11 cellular contexts compared by ENCODE assay signal in the genomic region with DNA sequence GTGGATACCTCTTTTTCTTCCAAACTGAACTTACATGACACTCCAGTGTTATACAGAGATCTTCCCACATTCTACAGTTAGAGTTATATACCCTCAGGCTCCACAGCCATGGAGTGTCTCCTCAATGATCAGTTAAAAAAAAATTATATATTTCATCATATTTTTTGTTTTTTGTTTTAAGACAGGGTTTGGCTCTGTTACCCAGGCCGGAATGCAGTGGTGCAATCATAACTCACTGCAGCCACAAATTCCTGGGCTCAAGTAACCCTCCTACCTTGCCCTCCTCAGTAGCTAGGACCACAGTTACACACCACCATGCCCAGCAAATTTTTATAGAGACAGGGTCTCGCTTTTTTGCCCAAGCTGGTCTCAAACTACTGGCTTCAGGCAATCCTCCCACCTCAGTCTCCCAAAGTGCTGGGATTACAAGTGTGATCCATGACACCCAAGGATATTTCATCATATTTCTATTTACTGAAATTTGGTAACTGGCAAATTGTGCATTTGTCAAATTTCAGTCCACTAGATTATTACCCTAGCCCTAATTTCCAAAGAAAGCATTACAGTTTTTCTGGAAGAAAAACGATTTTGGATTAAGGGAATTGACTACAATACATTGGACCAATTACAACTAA. TPM values are rescaled to one million over a fixed set of nuclear protein-coding genes. Genes with fewer than 3 reads are reported as not detected.
DNase-seq lines count a peak whose midpoint lies in the region; ATAC-seq and TF ChIP-seq lines count a peak whose summit lies in the region.
"Had no signal": no experiment of that assay in that cellular context is flagged by ENCODE, and none has a peak within 500 bp of the region (broad histone marks: within the 10 kb centered on the region; RNA-seq: fewer than 3 reads in every experiment).

No MANE protein-coding gene starts in this region.

- no peaks in the 10 kb centered on the region for H3K9me3 ChIP-seq in CD8-positive, alpha-beta T cell (ENCODE audit: low read length)
- H3K9me3 ChIP-seq in psoas muscle, result no peaks in the 10 kb centered on the region

- no peak overlapping the region for H3K4me3 ChIP-seq in CD8-positive, alpha-beta T cell (ENCODE audit: low read depth, low read length)
- H3K4me3 ChIP-seq in fibroblast of the aortic adventitia (ENCODE audit: low read depth, low read length), result no peak overlapping the region
- H3K4me3 ChIP-seq in psoas muscle, result no peak overlapping the region

- no peak for ATAC-seq in CD8-positive, alpha-beta T cell
- peak; percentile 33 to 49 (median 48) for ATAC-seq in psoas muscle

- no peaks in the 10 kb centered on the region for H3K9me3 Mint-ChIP-seq in CD8-positive, alpha-beta T cell

- CTCF ChIA-PET in CD8-positive, alpha-beta T cell (lab: Charles Lee), result no interaction called here

- peak overlapping the region; percentile 70 for H3K27ac Mint-ChIP-seq in CD8-positive, alpha-beta T cell

- TF ChIP-seq CTCF in CD8-positive, alpha-beta T cell (IDR thresholded peaks at IDR 0.05), result no peak
- no peak for TF ChIP-seq CTCF in VCaP (conservative IDR thresholded peaks at IDR 0.05)
- TF ChIP-seq CTCF in fibroblast of the aortic adventitia (IDR thresholded peaks at IDR 0.05; ENCODE audit: insufficient read depth, low read length), result no peak
- no peak for TF ChIP-seq CTCF in psoas muscle (IDR thresholded peaks at IDR 0.05)

- POLR2A ChIA-PET in CD8-positive, alpha-beta T cell (lab: Charles Lee), result no interaction called here

- 52 to 70% (median 58%) methylated on average over 3 of the region's 3 CpGs for WGBS in psoas muscle, 3 donors

- H3K4me3 Mint-ChIP-seq in CD8-positive, alpha-beta T cell, result no peak overlapping the region

- intact Hi-C loops in CD8-positive, alpha-beta T cell (cut with DNase I, micrococcal nuclease), result no loop called here
- intact Hi-C loops in psoas muscle (cut with DNase I), result no loop called here

- H3K4me1 ChIP-seq in CD8-positive, alpha-beta T cell (ENCODE audit: insufficient read depth, low read length), result no peaks in the 10 kb centered on the region
- peaks cover 23% of the 10 kb centered on the region for H3K4me1 ChIP-seq in psoas muscle

- H3K27me3 ChIP-seq in CD8-positive, alpha-beta T cell (ENCODE audit: insufficient read depth, low read length), result no peaks in the 10 kb centered on the region
- no peaks in the 10 kb centered on the region for H3K27me3 ChIP-seq in psoas muscle (ENCODE audit: insufficient read depth in 3 of 3, low read length in 2 of 3)

- H3K4me1 Mint-ChIP-seq in CD8-positive, alpha-beta T cell (ENCODE audit: low read depth), result peaks cover 14% of the 10 kb centered on the region

- H3K27ac ChIP-seq in CD8-positive, alpha-beta T cell (ENCODE audit: low read depth, low read length), result no peak overlapping the region
- peak overlapping the region; percentile 30; the same call in 1 of the 2 replicates for H3K27ac ChIP-seq in VCaP
- peak overlapping the region; percentile 21 for H3K27ac ChIP-seq in psoas muscle

- H3K36me3 ChIP-seq in CD8-positive, alpha-beta T cell (ENCODE audit: insufficient read depth, low read length), result peaks cover 8% of the 10 kb centered on the region
- H3K36me3 ChIP-seq in psoas muscle (ENCODE audit: insufficient read depth in 1 of 2, low read depth in 1 of 2), result peaks cover 2 to 20% of the 10 kb centered on the region in 2 donors

- H3K27me3 Mint-ChIP-seq in CD8-positive, alpha-beta T cell (ENCODE audit: low read depth), result no peaks in the 10 kb centered on the region

- peaks cover 38% of the 10 kb centered on the region for H3K36me3 Mint-ChIP-seq in CD8-positive, alpha-beta T cell

- DNase-seq in CD8-positive, alpha-beta T cell, result no peak
- DNase-seq in fibroblast of the aortic adventitia (ENCODE audit: low read depth) (peak; percentile 84), psoas muscle (peak in 1 of 2 donors; percentile 31), NCI-H345 treated with DMSO at 0.1 percent for 48 hours (lab: John Stamatoyannopoulos, UW; ENCODE audit: unreplicated experiment) (no peak), NCI-H2107 (lab: John Stamatoyannopoulos, UW) (no peak), COLO829 (ENCODE audit: low spot score) (no peak)
- DNase-seq in activated CD8-positive, alpha-beta memory T cell treated with anti-CD3 and anti-CD28 coated beads for 24 hours, result no peak
- DNase-seq: activated T-cell treated with anti-CD3 and anti-CD28 coated beads for 4 hours, caudate nucleus, foreskin melanocyte had no signal

RNA-seq across cellular contexts. Expression of a gene that starts 18.1 kb away (rescaled TPM):
- total RNA-seq in CD8-positive, alpha-beta T cell, result 1 to 10 TPM; 5.7 to 6.3 TPM
- 7.3 and 14.0 TPM in 2 replicates for total RNA-seq in fibroblast of the aortic adventitia (ENCODE audit: low replicate concordance)
- total RNA-seq in psoas muscle, result 1 to 10 TPM; 1.8 to 5.2 (median 3.4) TPM
- polyA plus RNA-seq in psoas muscle, result 1 to 10 TPM in 1 of 3 donors, under 1 TPM in 2; 0.39 to 1.5 (median 0.80) TPM

RNA-seq across cellular contexts. Expression of a gene that starts 28.2 kb away (rescaled TPM):
- total RNA-seq in CD8-positive, alpha-beta T cell, result 10 to 100 TPM; 37.8 to 38.3 TPM
- total RNA-seq in fibroblast of the aortic adventitia (ENCODE audit: low replicate concordance) (28.0 and 28.5 TPM in 2 replicates), psoas muscle (10 to 100 TPM; 51.4 to 91.6 (median 66.6) TPM)
- 10 to 100 TPM; 29.9 to 66.8 (median 47.3) TPM for polyA plus RNA-seq in psoas muscle

RNA-seq across cellular contexts. Expression of a gene that starts 38.9 kb away (rescaled TPM):
- total RNA-seq in CD8-positive, alpha-beta T cell, result 1 to 10 TPM; 6.2 to 6.9 TPM
- total RNA-seq in fibroblast of the aortic adventitia (ENCODE audit: low replicate concordance) (9.2 and 25.2 TPM in 2 replicates), psoas muscle (10 to 100 TPM in 2 of 4 donors, 1 to 10 TPM in 2; 8.8 to 12.5 (median 9.7) TPM)
- 10 to 100 TPM; 15.4 to 34.5 (median 19.9) TPM for polyA plus RNA-seq in psoas muscle
